8 cellular contexts compared by ENCODE assay signal in genomic region chr20:4064118-4064962, GRCh38. TPM values are rescaled to one million over a fixed set of nuclear protein-coding genes. Genes with fewer than 3 reads are reported as not detected.
DNase-seq lines count a peak whose midpoint lies in the region; ATAC-seq and TF ChIP-seq lines count a peak whose summit lies in the region.

No MANE protein-coding gene starts in this region.

- no peak overlapping the region for H3K9ac ChIP-seq in parathyroid adenoma

- no peak overlapping the region for H3K4me2 ChIP-seq in parathyroid adenoma (ENCODE audit: low read length)

- 26 to 36% methylated on average over 4 to 8 of the region's 13 CpGs for WGBS in gastroesophageal sphincter (ENCODE audit: low coverage in 1 of 2), 2 donors

- H3K4me3 ChIP-seq in gastroesophageal sphincter = no peak overlapping the region
- H3K4me3 ChIP-seq in parathyroid adenoma (ENCODE audit: low read depth, low read length) = no peak overlapping the region

- H3K36me3 ChIP-seq in gastroesophageal sphincter = no peaks in the 10 kb centered on the region
- no peaks in the 10 kb centered on the region for H3K36me3 ChIP-seq in parathyroid adenoma (ENCODE audit: control insufficient read depth, insufficient read depth, low read length)

- peak overlapping the region; percentile 50 for H2AFZ ChIP-seq in parathyroid adenoma

- H3K27ac ChIP-seq in gastroesophageal sphincter (peak overlapping the region; percentile 47 to 77 (median 74)), parathyroid adenoma (peak overlapping the region; percentile 29)

- DNase-seq in SHP77 (lab: John Stamatoyannopoulos, UW) (peak; percentile 32 to 37), SHP77 treated with DMSO at 0.1 percent for 48 hours (lab: John Stamatoyannopoulos, UW) (no peak), SW 1271 (lab: John Stamatoyannopoulos, UW) (peak; percentile 53 to 82)

- no peaks in the 10 kb centered on the region for H3K79me2 ChIP-seq in parathyroid adenoma

- TF ChIP-seq POLR2A in gastroesophageal sphincter (IDR thresholded peaks at IDR 0.05) = no peak

- no peak for TF ChIP-seq EP300 in gastroesophageal sphincter (IDR thresholded peaks at IDR 0.05)

- peak in 1 of 4 experiments; percentile 17 for TF ChIP-seq CTCF in gastroesophageal sphincter (IDR thresholded peaks at IDR 0.05)
- no peak for TF ChIP-seq CTCF in parathyroid adenoma (IDR thresholded peaks at IDR 0.05)

- H3K9me3 ChIP-seq in gastroesophageal sphincter (no peaks in the 10 kb centered on the region), parathyroid adenoma (ENCODE audit: control insufficient read depth, low read length) (no peaks in the 10 kb centered on the region)

- ATAC-seq in gastroesophageal sphincter = peak; percentile 94
- ATAC-seq in HG03280 (IDR thresholded peaks at IDR 0.05; ENCODE audit: unreplicated experiment) = no peak
- ATAC-seq in HG03432 (IDR thresholded peaks at IDR 0.05; ENCODE audit: unreplicated experiment) = no peak
- ATAC-seq in HG02870 (IDR thresholded peaks at IDR 0.05; ENCODE audit: unreplicated experiment) = no peak

- peaks cover 0 to 38% (median 11%) of the 10 kb centered on the region in 3 donors for H3K4me1 ChIP-seq in gastroesophageal sphincter
- no peaks in the 10 kb centered on the region for H3K4me1 ChIP-seq in parathyroid adenoma

- H3K27me3 ChIP-seq in gastroesophageal sphincter = no peaks in the 10 kb centered on the region
- H3K27me3 ChIP-seq in parathyroid adenoma (ENCODE audit: control insufficient read depth, insufficient read depth, low read length) = no peaks in the 10 kb centered on the region

RNA-seq across cellular contexts. Expression of gene RNF24, which starts 49.0 kb away (rescaled TPM):
- 10 to 100 TPM; 10.1 to 16.2 (median 15.2) TPM for total RNA-seq in gastroesophageal sphincter
